ENCODE assay signal across 1 cellular context in the genomic region with DNA sequence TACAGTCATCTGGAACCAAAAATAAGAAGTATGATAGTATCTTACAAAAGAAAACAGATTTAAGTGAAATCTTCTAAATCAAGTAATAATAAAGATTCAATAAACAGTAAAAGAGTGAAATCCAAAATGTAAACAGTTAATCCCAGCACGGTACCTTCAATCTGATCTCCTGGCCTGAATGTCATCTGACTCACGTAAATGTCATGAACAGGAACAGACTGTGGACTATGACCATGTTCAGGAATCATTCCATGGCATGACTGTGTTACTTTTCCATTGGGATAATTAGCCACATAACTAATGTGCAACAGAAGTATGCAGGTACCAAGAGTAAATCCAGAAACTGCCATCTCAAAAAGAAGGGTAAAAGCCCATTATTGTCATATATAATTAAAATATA.
TF ChIP-seq lines count a peak whose summit lies in the region.

No MANE protein-coding gene starts in this region.

TF ChIP-seq in HepG2, 621 proteins besides CTCF, POLR2A, EP300 and RAD21 (continued from another document and continues in another):
- TF ChIP-seq ZNF691 (CRISPR knock-in tag; IDR thresholded peaks at IDR 0.05; ENCODE audit: borderline replicate concordance, low read depth) = no peak
- TF ChIP-seq ZC3H4 (CRISPR knock-in tag; IDR thresholded peaks at IDR 0.05; ENCODE audit: borderline replicate concordance) = no peak
- TF ChIP-seq, protein P1, sequence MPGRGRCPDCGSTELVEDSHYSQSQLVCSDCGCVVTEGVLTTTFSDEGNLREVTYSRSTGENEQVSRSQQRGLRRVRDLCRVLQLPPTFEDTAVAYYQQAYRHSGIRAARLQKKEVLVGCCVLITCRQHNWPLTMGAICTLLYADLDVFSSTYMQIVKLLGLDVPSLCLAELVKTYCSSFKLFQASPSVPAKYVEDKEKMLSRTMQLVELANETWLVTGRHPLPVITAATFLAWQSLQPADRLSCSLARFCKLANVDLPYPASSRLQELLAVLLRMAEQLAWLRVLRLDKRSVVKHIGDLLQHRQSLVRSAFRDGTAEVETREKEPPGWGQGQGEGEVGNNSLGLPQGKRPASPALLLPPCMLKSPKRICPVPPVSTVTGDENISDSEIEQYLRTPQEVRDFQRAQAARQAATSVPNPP (CRISPR knock-in tag; IDR thresholded peaks at IDR 0.05) = no peak
- no peak for TF ChIP-seq NFE2L1 (CRISPR knock-in tag; IDR thresholded peaks at IDR 0.05; ENCODE audit: borderline replicate concordance)
- TF ChIP-seq HNF4G (IDR thresholded peaks at IDR 0.05; ENCODE audit: borderline replicate concordance, low read depth, low read length) = peak; percentile 29; the same call in 1 of the 2 replicates
- TF ChIP-seq HNF4G (CRISPR knock-in tag; IDR thresholded peaks at IDR 0.05; ENCODE audit: borderline replicate concordance, low read depth) = no peak; the same call in 1 of the 2 replicates
- no peak for TF ChIP-seq ZNF713 (CRISPR knock-in tag; IDR thresholded peaks at IDR 0.05)
- TF ChIP-seq SMAD9 (CRISPR knock-in tag; IDR thresholded peaks at IDR 0.05) = no peak
- TF ChIP-seq NCOA2 (CRISPR knock-in tag; IDR thresholded peaks at IDR 0.05) = no peak
- TF ChIP-seq EHMT2 (IDR thresholded peaks at IDR 0.05; ENCODE audit: borderline replicate concordance, low read depth, low read length) = no peak; the same call in 1 of the 2 replicates
- no peak for TF ChIP-seq ZNF660 (CRISPR knock-in tag; IDR thresholded peaks at IDR 0.05; ENCODE audit: borderline replicate concordance, low read depth)
- no peak for TF ChIP-seq ISL2 (CRISPR knock-in tag; IDR thresholded peaks at IDR 0.05)
- peak; percentile 33; the same call in 1 of the 3 replicates for TF ChIP-seq MXI1 (IDR thresholded peaks at IDR 0.05; ENCODE audit: borderline replicate concordance, low read depth, low read length)
- TF ChIP-seq TEAD2 (CRISPR knock-in tag; IDR thresholded peaks at IDR 0.05) = no peak
- TF ChIP-seq FUBP1 (CRISPR knock-in tag; IDR thresholded peaks at IDR 0.05; ENCODE audit: borderline replicate concordance) = no peak
- no peak for TF ChIP-seq ZNF512 (CRISPR knock-in tag; IDR thresholded peaks at IDR 0.05)
- peak; percentile 68 for TF ChIP-seq PAXIP1 (CRISPR knock-in tag; conservative IDR thresholded peaks at IDR 0.05)
- no peak for TF ChIP-seq ZNF274 (CRISPR knock-in tag; IDR thresholded peaks at IDR 0.05)
- TF ChIP-seq, protein P2, sequence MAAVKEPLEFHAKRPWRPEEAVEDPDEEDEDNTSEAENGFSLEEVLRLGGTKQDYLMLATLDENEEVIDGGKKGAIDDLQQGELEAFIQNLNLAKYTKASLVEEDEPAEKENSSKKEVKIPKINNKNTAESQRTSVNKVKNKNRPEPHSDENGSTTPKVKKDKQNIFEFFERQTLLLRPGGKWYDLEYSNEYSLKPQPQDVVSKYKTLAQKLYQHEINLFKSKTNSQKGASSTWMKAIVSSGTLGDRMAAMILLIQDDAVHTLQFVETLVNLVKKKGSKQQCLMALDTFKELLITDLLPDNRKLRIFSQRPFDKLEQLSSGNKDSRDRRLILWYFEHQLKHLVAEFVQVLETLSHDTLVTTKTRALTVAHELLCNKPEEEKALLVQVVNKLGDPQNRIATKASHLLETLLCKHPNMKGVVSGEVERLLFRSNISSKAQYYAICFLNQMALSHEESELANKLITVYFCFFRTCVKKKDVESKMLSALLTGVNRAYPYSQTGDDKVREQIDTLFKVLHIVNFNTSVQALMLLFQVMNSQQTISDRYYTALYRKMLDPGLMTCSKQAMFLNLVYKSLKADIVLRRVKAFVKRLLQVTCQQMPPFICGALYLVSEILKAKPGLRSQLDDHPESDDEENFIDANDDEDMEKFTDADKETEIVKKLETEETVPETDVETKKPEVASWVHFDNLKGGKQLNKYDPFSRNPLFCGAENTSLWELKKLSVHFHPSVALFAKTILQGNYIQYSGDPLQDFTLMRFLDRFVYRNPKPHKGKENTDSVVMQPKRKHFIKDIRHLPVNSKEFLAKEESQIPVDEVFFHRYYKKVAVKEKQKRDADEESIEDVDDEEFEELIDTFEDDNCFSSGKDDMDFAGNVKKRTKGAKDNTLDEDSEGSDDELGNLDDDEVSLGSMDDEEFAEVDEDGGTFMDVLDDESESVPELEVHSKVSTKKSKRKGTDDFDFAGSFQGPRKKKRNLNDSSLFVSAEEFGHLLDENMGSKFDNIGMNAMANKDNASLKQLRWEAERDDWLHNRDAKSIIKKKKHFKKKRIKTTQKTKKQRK (IDR thresholded peaks at IDR 0.05; ENCODE audit: low read length) = no peak
- no peak for TF ChIP-seq ZNF354B (CRISPR knock-in tag; IDR thresholded peaks at IDR 0.05)
- TF ChIP-seq ZNF563 (CRISPR knock-in tag; IDR thresholded peaks at IDR 0.05) = no peak
- TF ChIP-seq HNRNPH1 (optimal IDR thresholded peaks at IDR 0.05; ENCODE audit: low read depth, low read length) = no peak
- TF ChIP-seq ZNF841 (CRISPR knock-in tag; IDR thresholded peaks at IDR 0.05; ENCODE audit: borderline replicate concordance) = no peak
- no peak for TF ChIP-seq ZBTB40 (IDR thresholded peaks at IDR 0.05)
- no peak for TF ChIP-seq ZBTB40 (CRISPR knock-in tag; IDR thresholded peaks at IDR 0.05)
- TF ChIP-seq, protein P3, sequence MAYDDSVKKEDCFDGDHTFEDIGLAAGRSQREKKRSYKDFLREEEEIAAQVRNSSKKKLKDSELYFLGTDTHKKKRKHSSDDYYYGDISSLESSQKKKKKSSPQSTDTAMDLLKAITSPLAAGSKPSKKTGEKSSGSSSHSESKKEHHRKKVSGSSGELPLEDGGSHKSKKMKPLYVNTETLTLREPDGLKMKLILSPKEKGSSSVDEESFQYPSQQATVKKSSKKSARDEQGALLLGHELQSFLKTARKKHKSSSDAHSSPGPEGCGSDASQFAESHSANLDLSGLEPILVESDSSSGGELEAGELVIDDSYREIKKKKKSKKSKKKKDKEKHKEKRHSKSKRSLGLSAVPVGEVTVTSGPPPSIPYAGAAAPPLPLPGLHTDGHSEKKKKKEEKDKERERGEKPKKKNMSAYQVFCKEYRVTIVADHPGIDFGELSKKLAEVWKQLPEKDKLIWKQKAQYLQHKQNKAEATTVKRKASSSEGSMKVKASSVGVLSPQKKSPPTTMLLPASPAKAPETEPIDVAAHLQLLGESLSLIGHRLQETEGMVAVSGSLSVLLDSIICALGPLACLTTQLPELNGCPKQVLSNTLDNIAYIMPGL (CRISPR knock-in tag; IDR thresholded peaks at IDR 0.05; ENCODE audit: borderline replicate concordance in 1 of 2, low read depth in 1 of 2) = no peak
- TF ChIP-seq MZF1 (CRISPR knock-in tag; IDR thresholded peaks at IDR 0.05; ENCODE audit: borderline replicate concordance) = no peak
